In the genomic region with DNA sequence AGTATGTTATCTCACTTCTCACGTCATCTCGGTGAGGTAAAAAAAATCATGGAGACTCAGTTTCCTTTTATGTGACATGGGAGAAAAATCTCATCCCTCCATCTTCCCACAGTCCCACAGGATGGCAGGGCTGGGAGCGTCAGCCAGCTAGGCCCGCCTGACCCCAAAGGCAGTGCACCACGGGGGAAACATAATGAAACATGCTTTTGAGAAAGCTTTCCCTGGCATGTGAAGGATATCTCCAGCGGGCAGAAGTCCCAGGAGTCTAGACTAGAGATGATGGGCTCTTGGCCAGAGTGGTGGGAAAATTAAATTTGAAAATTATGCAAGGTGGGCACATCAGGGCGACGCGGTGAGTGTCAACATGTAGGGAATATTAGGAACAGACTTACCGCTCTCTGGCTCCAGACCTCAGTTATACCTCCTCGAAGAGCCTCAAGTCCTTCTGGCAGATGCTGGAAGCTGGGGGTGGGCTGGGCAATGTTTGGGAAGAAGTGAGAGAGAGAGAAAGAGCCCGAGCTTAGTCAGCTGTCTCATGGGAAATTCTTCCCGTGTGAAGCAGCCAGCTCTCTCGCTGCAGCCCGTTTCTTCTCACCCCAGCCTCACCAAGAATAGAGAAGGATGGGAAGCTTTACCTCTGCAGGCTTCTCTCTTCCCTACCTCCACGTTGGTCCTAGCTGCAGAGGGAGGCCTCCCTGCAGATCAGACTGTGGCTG, we compare ENCODE assay signal across 12 cellular contexts. TPM values are rescaled to one million over a fixed set of nuclear protein-coding genes. Genes with fewer than 3 reads are reported as not detected.
A peak's percentile ranks its signal among the peaks of the same experiment; 100 is the strongest.
DNase-seq lines count a peak whose midpoint lies in the region; ATAC-seq, FAIRE-seq and TF ChIP-seq lines count a peak whose summit lies in the region.
"Had no signal": no experiment of that assay in that cellular context is flagged by ENCODE, and none has a peak within 500 bp of the region (broad histone marks: within the 10 kb centered on the region; RNA-seq: fewer than 3 reads in every experiment).

No MANE protein-coding gene starts in this region.

- TF ChIP-seq EP300 in HepG2 (IDR thresholded peaks at IDR 0.05; ENCODE audit: low read depth in 2 of 2, low read length in 2 of 2) (no peak), HepG2 (CRISPR knock-in tag; IDR thresholded peaks at IDR 0.05; ENCODE audit: borderline replicate concordance) (no peak)

- no peak for FAIRE-seq in HepG2 (lab: Jason Lieb, UNC)

- peaks cover 0 to 90% (median 71%) of the 10 kb centered on the region in 4 donors for H3K4me1 ChIP-seq in tibial artery
- peaks cover 12% of the 10 kb centered on the region for H3K4me1 ChIP-seq in HepG2 (ENCODE audit: insufficient read depth, low read length)

- H3K79me2 ChIP-seq in HepG2 (ENCODE audit: insufficient read depth, low read length) = no peaks in the 10 kb centered on the region

- H4K20me1 ChIP-seq in HepG2 (ENCODE audit: insufficient read depth, low read length) = no peaks in the 10 kb centered on the region

- peak overlapping the region; percentile 2 to 13 for H3K4me3 ChIP-seq in tibial artery
- no peak overlapping the region for H3K4me3 ChIP-seq in HepG2 (replicated peaks in 1 of 3; ENCODE audit: insufficient read depth in 1 of 3, low read depth in 2 of 3, low read length in 3 of 3)
- H3K4me3 ChIP-seq: SK-N-MC had no signal

- no peak overlapping the region for H3K4me3 Mint-ChIP-seq in mesothelial cell of epicardium
- H3K4me3 Mint-ChIP-seq: activated naive CD8-positive, alpha-beta T cell treated with anti-CD3 and anti-CD28 coated beads for 36 hours had no signal

- H3K36me3 ChIP-seq in KOPT-K1 (ENCODE audit: insufficient read depth, low read length) (no peaks in the 10 kb centered on the region), tibial artery (peaks cover 18 to 22% (median 18%) of the 10 kb centered on the region in 3 donors), HepG2 (replicated peaks in 1 of 2; ENCODE audit: control insufficient read depth in 1 of 2, insufficient read depth in 2 of 2, low read length in 2 of 2) (no peaks in the 10 kb centered on the region)

- CTCF ChIA-PET in HepG2 (lab: Yijun Ruan, JAX; ENCODE audit: low intra/inter-chr PET ratio, low total read pairs) = no interaction called here

- no peak for TF ChIP-seq RAD21 in HepG2 (CRISPR knock-in tag; IDR thresholded peaks at IDR 0.05)

- in situ Hi-C loops in HepG2 (cut with HindIII; ENCODE audit: extremely low pct_ligation_motif_present, low pct_unique_long_range_greater_than_20kb) = loop anchor here (10.0 kb wide), 1 partner anchor 527 kb away; no protein-coding TSS in a partner anchor

- TF ChIP-seq CTCF in mesothelial cell of epicardium (IDR thresholded peaks at IDR 0.05; ENCODE audit: unreplicated experiment) (no peak), tibial artery (IDR thresholded peaks at IDR 0.05) (no peak), HepG2 (CRISPR knock-in tag; IDR thresholded peaks at IDR 0.05) (no peak)

- BruUV-seq in HepG2 (replicated peaks; lab: Mats Ljungman, UMichigan) = no TSS peak

- TF ChIP-seq POLR2A in HepG2 (IDR thresholded peaks at IDR 0.05; ENCODE audit: insufficient read depth in 1 of 2, low read depth in 2 of 2, low read length in 2 of 2) = no peak

- H3K9me3 Mint-ChIP-seq in mesothelial cell of epicardium = no peaks in the 10 kb centered on the region
- H3K9me3 Mint-ChIP-seq: activated naive CD8-positive, alpha-beta T cell treated with anti-CD3 and anti-CD28 coated beads for 36 hours had no signal

- peaks cover 8% of the 10 kb centered on the region for H3K4me1 Mint-ChIP-seq in mesothelial cell of epicardium
- H3K4me1 Mint-ChIP-seq: activated naive CD8-positive, alpha-beta T cell treated with anti-CD3 and anti-CD28 coated beads for 36 hours had no signal

- intact Hi-C loops in tibial artery (cut with DNase I; ENCODE audit: low total_unique reads) = no loop called here
- intact Hi-C loops in HepG2 (cut with micrococcal nuclease; ENCODE audit: unreplicated experiment) = no loop called here

- H3K27ac Mint-ChIP-seq in mesothelial cell of epicardium = peak overlapping the region; percentile 88
- H3K27ac Mint-ChIP-seq: activated naive CD8-positive, alpha-beta T cell treated with anti-CD3 and anti-CD28 coated beads for 36 hours had no signal

- H3K4me2 ChIP-seq in HepG2 (ENCODE audit: low read depth, low read length) = no peak overlapping the region

- H3K27me3 Mint-ChIP-seq in mesothelial cell of epicardium (ENCODE audit: low read depth) = no peaks in the 10 kb centered on the region

- H3K27me3 ChIP-seq in tibial artery = no peaks in the 10 kb centered on the region
- peaks cover 0 to 7% of the 10 kb centered on the region in 2 experiments; a peak in 2 of 5 replicates for H3K27me3 ChIP-seq in HepG2 (ENCODE audit: control insufficient read depth in 1 of 2, insufficient read depth in 2 of 2, low read length in 2 of 2)

- DNase-seq in dedifferentiated amniotic fluid mesenchymal stem cell (ENCODE audit: extremely low spot score) (peak; percentile 79), mesothelial cell of epicardium (ENCODE audit: low spot score in 2 of 2, unreplicated experiment in 2 of 2) (no peak), tibial artery (peak; percentile 60 to 85), HepG2 (ENCODE audit: low spot score) (no peak), NCI-H69 (lab: John Stamatoyannopoulos, UW) (no peak)
- DNase-seq: activated CD4-positive, alpha-beta T cell treated with anti-CD3 and anti-CD28 coated beads, Interleukin-2, amount 50 U/mL, for 48 hours; activated naive CD8-positive, alpha-beta T cell treated with anti-CD3 and anti-CD28 coated beads for 36 hours; stimulated activated CD4-positive, alpha-beta T cell treated with anti-CD3 and anti-CD28 coated beads, Interleukin-4, amount 100 ng/mL, for 24 hours had no signal

- H3K9ac ChIP-seq in HepG2 (ENCODE audit: insufficient read depth, low read depth, low read length) = no peak overlapping the region

- ATAC-seq in GM21717 (IDR thresholded peaks at IDR 0.05; ENCODE audit: unreplicated experiment) (no peak), HepG2 (no peak), HG03439 (IDR thresholded peaks at IDR 0.05; ENCODE audit: unreplicated experiment) (no peak)

- 56% methylated on average over 16 of the region's 16 CpGs for WGBS in HepG2 (ENCODE audit: low lambda C conversion rate)

- no peaks in the 10 kb centered on the region for H3K9me3 ChIP-seq in KOPT-K1 (ENCODE audit: insufficient read depth, low read length, poor library complexity, severe bottlenecking)
- no peaks in the 10 kb centered on the region for H3K9me3 ChIP-seq in tibial artery
- no peaks in the 10 kb centered on the region for H3K9me3 ChIP-seq in HepG2 (ENCODE audit: low read length)

- H3K27ac ChIP-seq in KOPT-K1 (ENCODE audit: low read depth, low read length, poor library complexity, severe bottlenecking) (peak overlapping the region; percentile 73), tibial artery (peak overlapping the region; percentile 79 to 84), HepG2 (ENCODE audit: extremely low read length, insufficient read depth, low read length) (no peak overlapping the region)
- H3K27ac ChIP-seq: SK-N-MC had no signal

- no peaks in the 10 kb centered on the region for H3K36me3 Mint-ChIP-seq in mesothelial cell of epicardium
- H3K36me3 Mint-ChIP-seq: activated naive CD8-positive, alpha-beta T cell treated with anti-CD3 and anti-CD28 coated beads for 36 hours had no signal

- no peak overlapping the region for H2AFZ ChIP-seq in HepG2 (ENCODE audit: low read length)

- POLR2A ChIA-PET in HepG2 (lab: Yijun Ruan, JAX) = no interaction called here

TF ChIP-seq in HepG2, 621 proteins besides CTCF, POLR2A, EP300 and RAD21:
- no peak for TF ChIP-seq KLF6 (CRISPR knock-in tag; IDR thresholded peaks at IDR 0.05)
- TF ChIP-seq ZNF775 (CRISPR knock-in tag; IDR thresholded peaks at IDR 0.05; ENCODE audit: borderline replicate concordance) = no peak
TF ChIP-seq in HepG2: peak in this region for 0.

RNA-seq across cellular contexts. Expression of a gene that starts 52.3 kb away (rescaled TPM):
- total RNA-seq in mesothelial cell of epicardium (3.3 to 4.1 TPM (median 3.8 TPM) in 3 replicates), HepG2 (2016; rRNA removed; fragmentation: Illumina TruSeq; extraction: Trizol) (10.5 and 11.7 TPM in 2 replicates)
- total RNA-seq in HepG2 (2016; cell fraction: cytosol; rRNA removed; fragmentation: Illumina TruSeq; extraction: Trizol; ENCODE audit: low read depth) = 2.9 and 3.3 TPM in 2 replicates
- total RNA-seq in HepG2 (2016; cell fraction: insoluble cytoplasmic fraction; rRNA removed; fragmentation: Illumina TruSeq; extraction: Trizol) = 8.7 and 11.7 TPM in 2 replicates
- 7.8 and 10.3 TPM in 2 replicates for total RNA-seq in HepG2 (2016; cell fraction: membrane; rRNA removed; fragmentation: Illumina TruSeq; extraction: Trizol)
- 8.7 and 10.3 TPM in 2 replicates for total RNA-seq in HepG2 (2016; cell fraction: nucleus; rRNA removed; fragmentation: Illumina TruSeq; extraction: Trizol)
- 5.3 and 5.9 TPM in 2 replicates for polyA plus RNA-seq in HepG2 (2011; rRNA removed)
- polyA plus RNA-seq in HepG2 (2011; cell fraction: cytosol; rRNA removed) = 6.1 and 6.2 TPM in 2 replicates
- 5.8 and 6.7 TPM in 2 replicates for polyA plus RNA-seq in HepG2 (2011; cell fraction: nucleus; rRNA removed)
- polyA plus RNA-seq in HepG2 (2012) = 4.5 and 5.8 TPM in 2 replicates
- 3.0 and 4.0 TPM in 2 replicates for polyA plus RNA-seq in HepG2 (2016; cell fraction: cytosol; fragmentation: Illumina TruSeq; extraction: Trizol; ENCODE audit: low read depth)
- 7.4 and 8.9 TPM in 2 replicates for polyA plus RNA-seq in HepG2 (2016; cell fraction: insoluble cytoplasmic fraction; fragmentation: Illumina TruSeq; extraction: Trizol; ENCODE audit: low read depth)
- polyA plus RNA-seq in HepG2 (2016; cell fraction: membrane; fragmentation: Illumina TruSeq; extraction: Trizol; ENCODE audit: low read depth) = 7.4 and 7.7 TPM in 2 replicates
- polyA plus RNA-seq in HepG2 (2016; cell fraction: nucleus; fragmentation: Illumina TruSeq; extraction: Trizol; ENCODE audit: insufficient read depth, low read depth) = 7.9 and 9.3 TPM in 2 replicates
- 19.4 TPM in 1 of 2 replicates, not detected in the other for polyA minus RNA-seq in HepG2 (2011; rRNA and poly(A)+ RNA removed; ENCODE audit: low replicate concordance)
- 6.5 and 6.8 TPM in 2 replicates for polyA minus RNA-seq in HepG2 (2011; cell fraction: cytosol; rRNA and poly(A)+ RNA removed)
- 9.9 and 10.4 TPM in 2 replicates for polyA minus RNA-seq in HepG2 (2011; cell fraction: nucleus; rRNA and poly(A)+ RNA removed)

Comparison
In these comparisons a context has a peak if more than half of its experiments do, and no peak if none do; other contexts are left out.
1. DNase-seq: peak in dedifferentiated amniotic fluid mesenchymal stem cell (single experiment) and tibial artery (2 of 2); none in mesothelial cell of epicardium (0 of 2), HepG2 (single experiment) and NCI-H69 (single experiment).
2. H3K4me3 ChIP-seq: peak in tibial artery (2 of 2); none in HepG2 (0 of 3).